In genomic region chr10:29559996-29560395, GRCh38 we compare ENCODE assay signal across 17 cellular contexts.
DNase-seq lines count a peak whose midpoint lies in the region; ATAC-seq and TF ChIP-seq lines count a peak whose summit lies in the region.
"Had no signal": no experiment of that assay in that cellular context is flagged by ENCODE, and none has a peak within 500 bp of the region (broad histone marks: within the 10 kb centered on the region; RNA-seq: fewer than 3 reads in every experiment).

No MANE protein-coding gene starts in this region.

- DNase-seq in Right ventricle myocardium inferior (ENCODE audit: missing footprints), result no peak
- no peak for DNase-seq in cardiac septum (ENCODE audit: low spot score)
- DNase-seq in left ventricle myocardium inferior, result no peak
- DNase-seq in osteocyte (ENCODE audit: extremely low spot score, unreplicated experiment), result no peak
- DNase-seq in GM10266 (ENCODE audit: extremely low spot score), result no peak
- DNase-seq: activated CD8-positive, alpha-beta T cell treated with anti-CD3 and anti-CD28 coated beads, Interleukin-2, amount 10 ng/mL, durations not matched to agents 7 days and 5 days; activated effector memory CD4-positive, alpha-beta T cell treated with anti-CD3 and anti-CD28 coated beads, Interleukin-2, amount 50 U/mL, for 16 hours; amygdala; mesendoderm; NCI-H1436; NCI-H345; T-helper 1 cell; thyroid gland had no signal

- peak overlapping the region; percentile 32 for H3K27ac Mint-ChIP-seq in osteocyte (ENCODE audit: unreplicated experiment)
- H3K27ac Mint-ChIP-seq: activated CD8-positive, alpha-beta T cell treated with anti-CD3 and anti-CD28 coated beads, Interleukin-2, amount 10 ng/mL, durations not matched to agents 7 days and 5 days had no signal

- H3K9me3 ChIP-seq in left ventricle myocardium inferior (replicated peaks), result no peaks in the 10 kb centered on the region
- H3K9me3 ChIP-seq: thyroid gland had no signal

- H3K36me3 Mint-ChIP-seq in osteocyte (ENCODE audit: unreplicated experiment), result peaks cover 36% of the 10 kb centered on the region

- H3K27ac ChIP-seq in left ventricle myocardium inferior (replicated peaks), result peak overlapping the region; percentile 54
- H3K27ac ChIP-seq: RWPE1 had no signal

- peak; percentile 59 for ATAC-seq in Right ventricle myocardium inferior
- ATAC-seq in HG02938 (IDR thresholded peaks at IDR 0.05; ENCODE audit: unreplicated experiment), result no peak
- ATAC-seq in GM18867 (IDR thresholded peaks at IDR 0.05; ENCODE audit: unreplicated experiment), result no peak
- no peak for ATAC-seq in GM19023 (IDR thresholded peaks at IDR 0.05; ENCODE audit: unreplicated experiment)
- ATAC-seq: activated CD8-positive, alpha-beta T cell treated with anti-CD3 and anti-CD28 coated beads, Interleukin-2, amount 10 ng/mL, durations not matched to agents 7 days and 5 days had no signal

- H3K27me3 ChIP-seq in left ventricle myocardium inferior (ENCODE audit: low read depth), result no peaks in the 10 kb centered on the region
- H3K27me3 ChIP-seq: thyroid gland had no signal

- TF ChIP-seq CTCF in left ventricle myocardium inferior (IDR thresholded peaks at IDR 0.05; ENCODE audit: borderline replicate concordance) (no peak), osteocyte (IDR thresholded peaks at IDR 0.05) (no peak), GM10266 (IDR thresholded peaks at IDR 0.05; ENCODE audit: control insufficient read depth, insufficient read depth, low read depth, missing control alignments) (no peak)

- no peaks in the 10 kb centered on the region for H3K9me3 Mint-ChIP-seq in osteocyte (ENCODE audit: unreplicated experiment)

- H3K36me3 ChIP-seq in left ventricle myocardium inferior, result peaks cover 6% of the 10 kb centered on the region

- peaks cover 22% of the 10 kb centered on the region for H3K4me1 Mint-ChIP-seq in osteocyte (ENCODE audit: unreplicated experiment)

- peaks cover 54% of the 10 kb centered on the region for H3K4me1 ChIP-seq in left ventricle myocardium inferior

- no peaks in the 10 kb centered on the region for H3K27me3 Mint-ChIP-seq in osteocyte (ENCODE audit: unreplicated experiment)

- intact Hi-C loops in Right ventricle myocardium inferior (cut with DNase I), result no loop called here
- intact Hi-C loops in cardiac septum (cut with DNase I), result no loop called here
- intact Hi-C loops in left ventricle myocardium inferior (cut with micrococcal nuclease), result no loop called here

- H3K4me3 ChIP-seq in left ventricle myocardium inferior, result no peak overlapping the region
- H3K4me3 ChIP-seq: thyroid gland had no signal

- no peak overlapping the region for H3K4me3 Mint-ChIP-seq in osteocyte (ENCODE audit: unreplicated experiment)
- H3K4me3 Mint-ChIP-seq: activated CD8-positive, alpha-beta T cell treated with anti-CD3 and anti-CD28 coated beads, Interleukin-2, amount 10 ng/mL, durations not matched to agents 7 days and 5 days had no signal
